ENCODE assay signal across 10 cellular contexts in the genomic region with DNA sequence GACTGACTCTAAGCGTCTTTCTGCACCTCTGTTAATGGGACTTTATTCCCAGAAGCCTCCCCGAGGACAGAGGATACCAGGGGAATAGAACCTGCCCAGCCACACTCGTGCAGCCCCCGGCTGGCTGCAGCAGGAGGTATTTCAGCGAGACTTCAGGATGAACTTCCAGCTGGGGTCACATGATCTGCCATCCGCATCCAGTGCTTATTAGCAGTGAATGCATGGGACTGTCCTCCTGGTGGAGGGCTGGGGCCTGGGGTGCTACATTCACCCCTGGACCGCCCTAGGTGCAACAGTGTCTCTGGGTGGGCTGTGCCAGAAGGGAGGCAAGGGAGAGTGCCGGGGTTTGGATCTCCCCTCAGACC. TPM values are rescaled to one million over a fixed set of nuclear protein-coding genes. Genes with fewer than 3 reads are reported as not detected.
DNase-seq lines count a peak whose midpoint lies in the region; ATAC-seq and TF ChIP-seq lines count a peak whose summit lies in the region.
"Had no signal": no experiment of that assay in that cellular context is flagged by ENCODE, and none has a peak within 500 bp of the region (broad histone marks: within the 10 kb centered on the region; RNA-seq: fewer than 3 reads in every experiment).

No MANE protein-coding gene starts in this region.

- H3K4me1 Mint-ChIP-seq in type B pancreatic cell (ENCODE audit: unreplicated experiment) = peaks cover 5% of the 10 kb centered on the region

- peak overlapping the region; percentile 72 for H3K9ac ChIP-seq in mucosa of stomach (ENCODE audit: low read length)

- peaks cover 27% of the 10 kb centered on the region for H3K27me3 Mint-ChIP-seq in type B pancreatic cell

- H3K4me3 ChIP-seq in heart right ventricle (peak overlapping the region in 8 of 10 donors; percentile 62 to 82 (median 74)), body of pancreas (no peak overlapping the region), mucosa of stomach (ENCODE audit: low read length) (no peak overlapping the region)

- peak overlapping the region; percentile 84 for H3K27ac Mint-ChIP-seq in type B pancreatic cell

- no peaks in the 10 kb centered on the region for H3K9me3 ChIP-seq in heart right ventricle
- no peaks in the 10 kb centered on the region for H3K9me3 ChIP-seq in body of pancreas
- no peaks in the 10 kb centered on the region for H3K9me3 ChIP-seq in mucosa of stomach (ENCODE audit: control insufficient read depth, low read length)

- WGBS in heart right ventricle, 2 donors = 70 to 76% methylated on average over 8 of the region's 8 CpGs
- WGBS in body of pancreas, 2 donors = 86 to 93% methylated on average over 3 to 8 of the region's 8 CpGs

- H3K27me3 ChIP-seq in heart right ventricle = peaks cover 0 to 52% (median 0%) of the 10 kb centered on the region in 7 donors
- no peaks in the 10 kb centered on the region for H3K27me3 ChIP-seq in body of pancreas
- no peaks in the 10 kb centered on the region for H3K27me3 ChIP-seq in mucosa of stomach (ENCODE audit: control insufficient read depth, insufficient read depth, low read length)

- H3K27ac ChIP-seq in heart right ventricle (peak overlapping the region in 5 of 10 donors; percentile 79 to 90 (median 88)), body of pancreas (peak overlapping the region in 3 of 4 donors; percentile 72 to 88 (median 78))
- H3K27ac ChIP-seq: cardiac muscle cell had no signal

- H3K9me3 Mint-ChIP-seq in type B pancreatic cell = no peaks in the 10 kb centered on the region

- H3K4me1 ChIP-seq in heart right ventricle (peaks cover 15 to 82% (median 57%) of the 10 kb centered on the region in 9 donors), body of pancreas (peaks cover 69% of the 10 kb centered on the region), mucosa of stomach (ENCODE audit: control insufficient read depth, insufficient read depth, low read length) (peaks cover 57% of the 10 kb centered on the region)

- TF ChIP-seq CTCF in heart right ventricle (IDR thresholded peaks at IDR 0.05) = no peak
- no peak for TF ChIP-seq CTCF in body of pancreas (IDR thresholded peaks at IDR 0.05)
- no peak for TF ChIP-seq CTCF in type B pancreatic cell (conservative IDR thresholded peaks at IDR 0.05)

- no peak for TF ChIP-seq POLR2A in body of pancreas (IDR thresholded peaks at IDR 0.05)

- H3K36me3 Mint-ChIP-seq in type B pancreatic cell = no peaks in the 10 kb centered on the region

- ATAC-seq in heart right ventricle (no peak), Right ventricle myocardium superior (ENCODE audit: poor library complexity) (no peak), body of pancreas (no peak), HG03565 (IDR thresholded peaks at IDR 0.05; ENCODE audit: unreplicated experiment) (no peak), GM21619 (IDR thresholded peaks at IDR 0.05; ENCODE audit: unreplicated experiment) (no peak)

- DNase-seq in heart right ventricle (no peak), Right ventricle myocardium superior (no peak), body of pancreas (no peak), type B pancreatic cell (ENCODE audit: extremely low spot score, unreplicated experiment) (no peak), NCI-H1417 (lab: John Stamatoyannopoulos, UW) (no peak)
- DNase-seq: NCI-H524 treated with DMSO at 0.1 percent for 48 hours had no signal

- H3K4me3 Mint-ChIP-seq in type B pancreatic cell = peak overlapping the region; percentile 74

- H3K36me3 ChIP-seq in heart right ventricle (peaks cover 0 to 11% (median 0%) of the 10 kb centered on the region in 9 donors), body of pancreas (replicated peaks in 1 of 2; ENCODE audit: insufficient read depth in 1 of 2, low read depth in 2 of 2) (no peaks in the 10 kb centered on the region), mucosa of stomach (ENCODE audit: control insufficient read depth, insufficient read depth, low read length) (no peaks in the 10 kb centered on the region)
- H3K36me3 ChIP-seq: cardiac muscle cell had no signal

- intact Hi-C loops in heart right ventricle (cut with DNase I) (no loop called here), Right ventricle myocardium superior (cut with DNase I) (loop anchor here (10.0 kb wide), 2 partner anchors 266 to 366 kb away; partner anchors contain the start of gene TOLLIP), body of pancreas (cut with DNase I) (no loop called here)

RNA-seq across cellular contexts. Expression of gene DUSP8, which starts 1.6 kb away (rescaled TPM):
- total RNA-seq in heart right ventricle = 10 to 100 TPM; 10.4 to 53.5 (median 22.2) TPM
- 1 to 10 TPM; 5.9 to 7.7 TPM for polyA plus RNA-seq in heart right ventricle
- 7.7 TPM for total RNA-seq in Right ventricle myocardium superior
- 10 to 100 TPM in 1 of 2 donors, 1 to 10 TPM in 1; 7.0 to 19.1 TPM for total RNA-seq in body of pancreas
- total RNA-seq in type B pancreatic cell (ENCODE audit: low replicate concordance) = 8.4 and 16.1 TPM in 2 replicates

RNA-seq across cellular contexts. Expression of gene KRTAP5-1, which starts 14.6 kb away (rescaled TPM):
- total RNA-seq in heart right ventricle = not detected
- not detected for polyA plus RNA-seq in heart right ventricle
- total RNA-seq in Right ventricle myocardium superior = not detected
- not detected for total RNA-seq in body of pancreas
- total RNA-seq in type B pancreatic cell (ENCODE audit: low replicate concordance) = not detected in 2 replicates
- total RNA-seq: cardiac muscle cell had no signal
- polyA plus RNA-seq: cardiac muscle cell had no signal

RNA-seq across cellular contexts. Expression of gene KRTAP5-2, which starts 27.6 kb away (rescaled TPM):
- not detected for total RNA-seq in heart right ventricle
- under 1 TPM in 1 of 2 donors, not detected in 1; 0.04 TPM for polyA plus RNA-seq in heart right ventricle
- not detected for total RNA-seq in Right ventricle myocardium superior
- not detected for total RNA-seq in body of pancreas
- total RNA-seq in type B pancreatic cell (ENCODE audit: low replicate concordance) = not detected in 2 replicates
- total RNA-seq: cardiac muscle cell had no signal
- polyA plus RNA-seq: cardiac muscle cell had no signal

RNA-seq across cellular contexts. Expression of gene KRTAP5-3, which starts 37.8 kb away (rescaled TPM):
- total RNA-seq in heart right ventricle = not detected
- not detected for polyA plus RNA-seq in heart right ventricle
- not detected for total RNA-seq in Right ventricle myocardium superior
- not detected for total RNA-seq in body of pancreas
- total RNA-seq in type B pancreatic cell (ENCODE audit: low replicate concordance) = not detected in 2 replicates
- total RNA-seq: cardiac muscle cell had no signal
- polyA plus RNA-seq: cardiac muscle cell had no signal

RNA-seq across cellular contexts. Expression of gene KRTAP5-4, which starts 51.4 kb away (rescaled TPM):
- not detected for total RNA-seq in heart right ventricle
- polyA plus RNA-seq in heart right ventricle = not detected
- total RNA-seq in Right ventricle myocardium superior = not detected
- total RNA-seq in body of pancreas = not detected
- not detected in 2 replicates for total RNA-seq in type B pancreatic cell (ENCODE audit: low replicate concordance)
- total RNA-seq: cardiac muscle cell had no signal
- polyA plus RNA-seq: cardiac muscle cell had no signal

Comparison
In these comparisons a context has a peak if more than half of its experiments do, and no peak if none do; other contexts are left out.
1. H3K4me3 ChIP-seq: peak in heart right ventricle (8 of 10); none in body of pancreas (0 of 2) and mucosa of stomach (single experiment).